15 cellular contexts compared by ENCODE assay signal in genomic region chr3:29465836-29466235, GRCh38.
DNase-seq lines count a peak whose midpoint lies in the region; ATAC-seq and TF ChIP-seq lines count a peak whose summit lies in the region.
"Had no signal": no experiment of that assay in that cellular context is flagged by ENCODE, and none has a peak within 500 bp of the region (broad histone marks: within the 10 kb centered on the region; RNA-seq: fewer than 3 reads in every experiment).

No MANE protein-coding gene starts in this region.

- no peak for ATAC-seq in HG03342 (IDR thresholded peaks at IDR 0.05; ENCODE audit: unreplicated experiment)
- no peak for ATAC-seq in GM21528 (IDR thresholded peaks at IDR 0.05; ENCODE audit: low FRiP score, unreplicated experiment)
- ATAC-seq: lower lobe of right lung had no signal

- DNase-seq in BJ (ENCODE audit: low read depth) (peak; percentile 59), SK-N-SH (peak; percentile 49), fibroblast of pulmonary artery (ENCODE audit: low read depth) (peak; percentile 38), osteoblast (ENCODE audit: insufficient read length, low spot score, missing footprints) (peak; percentile 57), T-helper 9 cell (no peak), ovary (no peak)
- DNase-seq: activated CD4-positive, alpha-beta memory T cell treated with anti-CD3 and anti-CD28 coated beads for 36 hours; activated gamma-delta T cell treated with Interleukin-2 at 50 U/mL for 16 hours; CD8-positive, alpha-beta memory T cell; lower lobe of right lung; NCI-H2227 treated with DMSO at 0.1 percent for 48 hours; stomach had no signal

- peaks cover 58% of the 10 kb centered on the region for H3K79me2 ChIP-seq in SK-N-SH (ENCODE audit: insufficient read depth)
- peaks cover 12% of the 10 kb centered on the region for H3K79me2 ChIP-seq in osteoblast (ENCODE audit: insufficient read depth, low read length)

- H2AFZ ChIP-seq in SK-N-SH (ENCODE audit: low read depth) (no peak overlapping the region), osteoblast (ENCODE audit: low read length) (no peak overlapping the region)

- H3K36me3 ChIP-seq in BJ (ENCODE audit: control insufficient read depth, insufficient read depth, low read length) (no peaks in the 10 kb centered on the region), SK-N-SH (replicated peaks in 1 of 2; ENCODE audit: control insufficient read depth in 1 of 2, insufficient read depth in 2 of 2, low read length in 1 of 2) (peaks cover 4 to 16% of the 10 kb centered on the region in 2 experiments), osteoblast (ENCODE audit: insufficient read depth, low read length) (no peaks in the 10 kb centered on the region), ovary (no peaks in the 10 kb centered on the region)
- H3K36me3 ChIP-seq: lower lobe of right lung, prostate gland, stomach had no signal

- H3K4me2 ChIP-seq in SK-N-SH (peak overlapping the region; percentile 25), osteoblast (ENCODE audit: insufficient read depth, low read length) (peak overlapping the region; percentile 46)

- TF ChIP-seq CTCF in BJ (IDR thresholded peaks at IDR 0.05; ENCODE audit: insufficient read depth, low read depth, low read length) (no peak), SK-N-SH (IDR thresholded peaks at IDR 0.05) (no peak), fibroblast of pulmonary artery (IDR thresholded peaks at IDR 0.05; ENCODE audit: low read length, missing control alignments) (no peak), osteoblast (IDR thresholded peaks at IDR 0.05; ENCODE audit: extremely low read depth, low read depth, low read length) (no peak), ovary (IDR thresholded peaks at IDR 0.05) (no peak)

- POLR2A ChIA-PET in BJ (lab: Charles Lee) (no interaction called here), SK-N-SH (lab: Yijun Ruan, JAX) (interaction anchor here (0.8 kb wide), 1 partner anchor 10 kb away, joined by 3 read pairs; no protein-coding TSS in a partner anchor)

- CTCF ChIA-PET in BJ (lab: Yijun Ruan, JAX) (interaction anchor here (1.2 kb wide), 1 partner anchor 35 kb away, joined by 3 read pairs; no protein-coding TSS in a partner anchor), SK-N-SH (lab: Yijun Ruan, JAX) (interaction anchor here (1.0 to 1.9 kb wide), 3 partner anchors 9 to 37 kb away, joined by 3 to 5 read pairs (median 4); no protein-coding TSS in a partner anchor)

- H3K9ac ChIP-seq in SK-N-SH = no peak overlapping the region

- H3F3A ChIP-seq in SK-N-SH (replicated peaks; ENCODE audit: insufficient read depth) = peaks cover 5% of the 10 kb centered on the region

- H3K4me1 ChIP-seq in SK-N-SH (ENCODE audit: control insufficient read depth in 1 of 2, insufficient read depth in 2 of 2, low read depth in 1 of 2, low read length in 1 of 2) (peaks cover 23 to 31% of the 10 kb centered on the region in 2 experiments; a peak in 3 of 4 replicates), osteoblast (ENCODE audit: insufficient read depth, low read length) (peaks cover 12% of the 10 kb centered on the region), ovary (ENCODE audit: insufficient read depth) (peaks cover 6% of the 10 kb centered on the region)
- H3K4me1 ChIP-seq: prostate gland had no signal

- peak overlapping the region; percentile 10 to 85; a peak in 3 of 4 replicates for H3K27ac ChIP-seq in SK-N-SH (ENCODE audit: low read depth in 2 of 2, low read length in 1 of 2)
- H3K27ac ChIP-seq in osteoblast (ENCODE audit: low read depth, low read length) = no peak overlapping the region
- no peak overlapping the region for H3K27ac ChIP-seq in ovary
- H3K27ac ChIP-seq: lower lobe of right lung, prostate gland, stomach had no signal

- intact Hi-C loops in ovary (cut with DNase I) = no loop called here

- H3K9me3 ChIP-seq in SK-N-SH = no peaks in the 10 kb centered on the region
- no peaks in the 10 kb centered on the region for H3K9me3 ChIP-seq in osteoblast (ENCODE audit: low read depth, low read length)
- H3K9me3 ChIP-seq in ovary = no peaks in the 10 kb centered on the region
- H3K9me3 ChIP-seq: lower lobe of right lung, prostate gland, stomach had no signal

- TF ChIP-seq EP300 in SK-N-SH (IDR thresholded peaks at IDR 0.05; ENCODE audit: borderline replicate concordance in 1 of 2, low read depth in 1 of 2, low read length in 1 of 2) (peak in 1 of 2 experiments; percentile 46; a peak in 1 of 4 replicates), ovary (IDR thresholded peaks at IDR 0.05) (no peak)

- TF ChIP-seq RAD21 in SK-N-SH (IDR thresholded peaks at IDR 0.05; ENCODE audit: low read length) = 0 out of 2 replicates have a peak, but pooled peaks have one; percentile 5

- WGBS in SK-N-SH (ENCODE audit: low lambda C conversion rate) = 13% methylated on average over 2 of the region's 2 CpGs
- WGBS in ovary, 3 donors = 5 to 19% (median 7%) methylated on average over 2 of the region's 2 CpGs

- H4K20me1 ChIP-seq in SK-N-SH (ENCODE audit: insufficient read depth) = no peaks in the 10 kb centered on the region
- H4K20me1 ChIP-seq in osteoblast (ENCODE audit: insufficient read depth, low read length) = peaks cover 5% of the 10 kb centered on the region

- no peak overlapping the region for H3K4me3 ChIP-seq in BJ (ENCODE audit: low read depth, low read length)
- H3K4me3 ChIP-seq in SK-N-SH (ENCODE audit: low read depth in 2 of 2, low read length in 1 of 2) = 0 out of 4 replicates have a peak overlapping the region, but pooled peaks of 1 of the 2 experiments have one; percentile 12
- H3K4me3 ChIP-seq in fibroblast of pulmonary artery (replicated peaks; ENCODE audit: low read depth, low read length) = no peak overlapping the region
- H3K4me3 ChIP-seq in osteoblast (ENCODE audit: insufficient read depth, low read length) = no peak overlapping the region
- H3K4me3 ChIP-seq in ovary = no peak overlapping the region
- H3K4me3 ChIP-seq: lower lobe of right lung, prostate gland, stomach had no signal

- H3K9me2 ChIP-seq in SK-N-SH = no peaks in the 10 kb centered on the region

- no peaks in the 10 kb centered on the region for H3K27me3 ChIP-seq in BJ (ENCODE audit: control insufficient read depth, insufficient read depth, low read length)
- H3K27me3 ChIP-seq in SK-N-SH (ENCODE audit: insufficient read depth) = no peaks in the 10 kb centered on the region
- no peaks in the 10 kb centered on the region for H3K27me3 ChIP-seq in osteoblast (ENCODE audit: insufficient read depth, low read length)
- no peaks in the 10 kb centered on the region for H3K27me3 ChIP-seq in ovary
- H3K27me3 ChIP-seq: stomach had no signal

- no peak for TF ChIP-seq POLR2A in ovary (IDR thresholded peaks at IDR 0.05)

TF ChIP-seq in SK-N-SH, 30 proteins besides CTCF, POLR2A, EP300 and RAD21:
- TF ChIP-seq REST (IDR thresholded peaks at IDR 0.05; ENCODE audit: low read depth, low read length) (no peak), USF2 (IDR thresholded peaks at IDR 0.05; ENCODE audit: borderline replicate concordance, low read depth, low read length) (no peak), CHD2 (IDR thresholded peaks at IDR 0.05; ENCODE audit: low read length, partially characterized antibody) (no peak), POLR2AphosphoS5 (IDR thresholded peaks at IDR 0.05; ENCODE audit: low read depth, low read length) (no peak), TEAD4 (IDR thresholded peaks at IDR 0.05; ENCODE audit: borderline replicate concordance, insufficient read depth) (no peak), FOSL2 (IDR thresholded peaks at IDR 0.05; ENCODE audit: borderline replicate concordance, low read depth) (no peak), MEF2A (IDR thresholded peaks at IDR 0.05; ENCODE audit: borderline replicate concordance, low read depth) (no peak), ELF1 (IDR thresholded peaks at IDR 0.05) (no peak), MXI1 (IDR thresholded peaks at IDR 0.05; ENCODE audit: low read depth, low read length) (peak; percentile 51; the same call in 1 of the 2 replicates), YY1 (IDR thresholded peaks at IDR 0.05; ENCODE audit: low read depth) (no peak), RFX5 (IDR thresholded peaks at IDR 0.05; ENCODE audit: low read length) (no peak), TAF1 (IDR thresholded peaks at IDR 0.05; ENCODE audit: borderline replicate concordance, low read depth, low read length) (no peak), GATA2 (CRISPR knock-in tag; IDR thresholded peaks at IDR 0.05) (peak; percentile 9; the same call in 1 of the 2 replicates), SIN3A (IDR thresholded peaks at IDR 0.05; ENCODE audit: borderline replicate concordance, low read depth, low read length) (no peak)

Comparison
In these comparisons a context has a peak if more than half of its experiments do, and no peak if none do; other contexts are left out.
1. DNase-seq: peak in BJ (single experiment), SK-N-SH (single experiment), fibroblast of pulmonary artery (single experiment) and osteoblast (single experiment); none in T-helper 9 cell (single experiment) and ovary (0 of 5).
2. H3K27ac ChIP-seq: peak in SK-N-SH (2 of 2); none in osteoblast (single experiment) and ovary (0 of 2).